In genomic region chr17:41199421-41200098, GRCh38 we compare ENCODE assay signal across 24 cellular contexts. TPM values are rescaled to one million over a fixed set of nuclear protein-coding genes. Genes with fewer than 3 reads are reported as not detected.
A peak's percentile ranks its signal among the peaks of the same experiment; 100 is the strongest.
DNase-seq lines count a peak whose midpoint lies in the region; ATAC-seq and TF ChIP-seq lines count a peak whose summit lies in the region.
"Had no signal": no experiment of that assay in that cellular context is flagged by ENCODE, and none has a peak within 500 bp of the region (broad histone marks: within the 10 kb centered on the region; RNA-seq: fewer than 3 reads in every experiment).

No MANE protein-coding gene starts in this region.

- H3K4me1 Mint-ChIP-seq in T-helper 17 cell: no peaks in the 10 kb centered on the region
- H3K4me1 Mint-ChIP-seq: CD4-positive, CD25-positive, alpha-beta regulatory T cell; CD8-positive, alpha-beta memory T cell; IgD-negative memory B cell had no signal

- H3K9me3 ChIP-seq in transverse colon: no peaks in the 10 kb centered on the region
- H3K9me3 ChIP-seq in T-helper 17 cell (ENCODE audit: control insufficient read depth, low read length, poor library complexity, severe bottlenecking): no peaks in the 10 kb centered on the region
- H3K9me3 ChIP-seq: BE2C had no signal

- ATAC-seq in T-helper 17 cell: no peak
- ATAC-seq: HCT116, HepG2 had no signal

- no peak overlapping the region for H3K4me3 Mint-ChIP-seq in T-helper 17 cell
- H3K4me3 Mint-ChIP-seq: CD4-positive, CD25-positive, alpha-beta regulatory T cell; CD8-positive, alpha-beta memory T cell; HFFc6 had no signal

- no peak for TF ChIP-seq POLR2A in transverse colon (IDR thresholded peaks at IDR 0.05)

- H3K4me3 ChIP-seq in transverse colon: no peak overlapping the region

- H3K36me3 ChIP-seq in transverse colon: no peaks in the 10 kb centered on the region
- H3K36me3 ChIP-seq: BE2C had no signal

- no peak for TF ChIP-seq EP300 in transverse colon (IDR thresholded peaks at IDR 0.05; ENCODE audit: low read depth)

- no peaks in the 10 kb centered on the region for H3K27me3 ChIP-seq in transverse colon
- H3K27me3 ChIP-seq: BE2C had no signal

- H3K36me3 Mint-ChIP-seq in T-helper 17 cell (ENCODE audit: low read depth): no peaks in the 10 kb centered on the region
- H3K36me3 Mint-ChIP-seq: CD4-positive, CD25-positive, alpha-beta regulatory T cell; IgD-negative memory B cell had no signal

- TF ChIP-seq CTCF in transverse colon (IDR thresholded peaks at IDR 0.05): no peak

- no peaks in the 10 kb centered on the region for H3K27me3 Mint-ChIP-seq in T-helper 17 cell
- H3K27me3 Mint-ChIP-seq: CD4-positive, CD25-positive, alpha-beta regulatory T cell had no signal

- in situ Hi-C loops in transverse colon (cut with MboI; ENCODE audit: low pct_ligation_motif_present in 1 of 4, low pct_unique_long_range_greater_than_20kb in 1 of 4, low sequenced_read_pairs in 3 of 4): no loop called here

- WGBS in transverse colon (ENCODE audit: low coverage in 1 of 2), 2 donors: 25 to 43% methylated on average over 2 to 6 of the region's 6 CpGs

- H3K27ac ChIP-seq in transverse colon: peak overlapping the region in 3 of 4 donors; percentile 1 to 41 (median 36)

- intact Hi-C loops in transverse colon (cut with DNase I; ENCODE audit: low total_unique reads): no loop called here

- no peak overlapping the region for H3K27ac Mint-ChIP-seq in T-helper 17 cell
- H3K27ac Mint-ChIP-seq: CD4-positive, CD25-positive, alpha-beta regulatory T cell; CD8-positive, alpha-beta memory T cell; HFFc6; IgD-negative memory B cell had no signal

- DNase-seq in DMS153 (lab: John Stamatoyannopoulos, UW) (peak; percentile 57), NCI-H2029 (lab: John Stamatoyannopoulos, UW) (peak; percentile 17), NCI-H748 treated with DMSO at 0.1 percent for 48 hours (lab: John Stamatoyannopoulos, UW) (peak; percentile 58), transverse colon (peak; percentile 20), dedifferentiated amniotic fluid mesenchymal stem cell (ENCODE audit: extremely low spot score) (no peak), T-helper 2 cell (no peak), T-helper 17 cell (no peak)
- DNase-seq: ACHN; BE2C; C1 segment of cervical spinal cord; CD4-positive, CD25-positive, alpha-beta regulatory T cell; CD8-positive, alpha-beta memory T cell; COR-L47; DMS 273 treated with DMSO at 0.1 percent for 48 hours; DMS79; GDM1; GOT3; H7; HFFc6 had no signal

- peaks cover 0 to 10% (median 4%) of the 10 kb centered on the region in 4 donors for H3K4me1 ChIP-seq in transverse colon
- H3K4me1 ChIP-seq: BE2C had no signal

RNA-seq across cellular contexts. Expression of gene KRTAP9-1, which starts 9.9 kb away (rescaled TPM):
- total RNA-seq in transverse colon: not detected
- not detected for total RNA-seq in T-helper 17 cell
- total RNA-seq: A172; CD4-positive, CD25-positive, alpha-beta regulatory T cell; CD8-positive, alpha-beta memory T cell; Daoy; H7; HepG2; HFFc6 had no signal

RNA-seq across cellular contexts. Expression of gene KRTAP4-1, which starts 14.8 kb away (rescaled TPM):
- total RNA-seq in transverse colon (under 1 TPM in 1 of 4 donors, not detected in 3; 0.82 TPM), T-helper 17 cell (not detected)
- total RNA-seq: A172; CD4-positive, CD25-positive, alpha-beta regulatory T cell; CD8-positive, alpha-beta memory T cell; Daoy; HepG2; HFFc6 had no signal

RNA-seq across cellular contexts. Expression of gene KRTAP4-2, which starts 21.5 kb away (rescaled TPM):
- total RNA-seq in transverse colon (not detected), T-helper 17 cell (not detected)
- total RNA-seq: A172; CD4-positive, CD25-positive, alpha-beta regulatory T cell; CD8-positive, alpha-beta memory T cell; Daoy; H7; HepG2; HFFc6 had no signal

RNA-seq across cellular contexts. Expression of gene KRTAP9-2, which starts 26.9 kb away (rescaled TPM):
- not detected for total RNA-seq in transverse colon
- not detected for total RNA-seq in T-helper 17 cell
- total RNA-seq: A172; CD4-positive, CD25-positive, alpha-beta regulatory T cell; CD8-positive, alpha-beta memory T cell; Daoy; H7; HepG2; HFFc6 had no signal

RNA-seq across cellular contexts. Expression of gene KRTAP4-3, which starts 31.5 kb away (rescaled TPM):
- not detected for total RNA-seq in transverse colon
- total RNA-seq in T-helper 17 cell: not detected
- total RNA-seq: A172; CD4-positive, CD25-positive, alpha-beta regulatory T cell; CD8-positive, alpha-beta memory T cell; Daoy; H7; HepG2; HFFc6 had no signal

Comparison
In these comparisons a context has a peak if more than half of its experiments do, and no peak if none do; other contexts are left out.
1. DNase-seq: peak in DMS153 (single experiment), NCI-H2029 (single experiment), NCI-H748 treated with DMSO at 0.1 percent for 48 hours (single experiment) and transverse colon (single experiment); none in dedifferentiated amniotic fluid mesenchymal stem cell (single experiment), T-helper 2 cell (0 of 5) and T-helper 17 cell (0 of 3).